7 cellular contexts compared by ENCODE assay signal in the genomic region with DNA sequence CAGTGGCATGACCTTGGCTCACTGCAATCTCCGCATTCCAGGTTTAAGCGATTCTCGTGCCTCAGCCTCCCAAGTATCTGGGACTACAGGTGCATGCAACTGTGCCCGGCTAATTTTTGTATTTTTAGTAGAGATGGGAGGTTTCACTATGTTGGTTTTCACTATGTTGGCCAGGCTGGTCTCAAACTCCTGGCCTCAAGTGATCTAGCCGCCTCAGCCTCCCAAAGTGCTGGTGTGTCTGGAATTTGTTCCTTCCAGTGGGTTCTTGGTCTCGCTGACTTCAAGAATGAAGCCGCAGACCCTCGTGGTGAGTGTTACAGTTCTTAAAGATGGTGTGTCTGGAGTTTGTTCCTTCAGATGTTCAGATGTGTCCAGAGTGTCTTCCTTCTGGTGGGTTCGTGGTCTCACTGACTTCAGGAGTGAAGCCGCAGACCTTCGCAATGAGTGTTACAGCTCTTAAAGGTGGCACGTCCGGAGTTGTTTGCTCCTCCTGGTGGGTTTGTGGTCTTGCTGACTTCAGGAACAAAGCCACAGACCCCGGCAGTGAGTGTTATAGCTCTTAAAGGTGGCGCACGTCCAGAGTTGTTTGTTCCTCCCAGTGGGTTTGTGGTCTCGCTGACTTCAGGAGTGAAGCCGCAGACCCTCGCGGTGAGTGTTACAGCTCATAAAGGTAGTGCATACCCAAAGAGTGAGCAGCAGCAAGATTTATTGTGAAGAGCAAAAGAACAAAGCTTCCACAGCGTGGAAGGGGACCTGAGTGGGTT. TPM values are rescaled to one million over a fixed set of nuclear protein-coding genes. Genes with fewer than 3 reads are reported as not detected.
DNase-seq lines count a peak whose midpoint lies in the region; ATAC-seq lines count a peak whose summit lies in the region.
"Not testable (repeated sequence)": the region's sequence is repeated elsewhere in the genome, so short reads cannot be mapped to it uniquely, and the experiment has no call there.

No MANE protein-coding gene starts in this region.

- DNase-seq in T-cell: peak; percentile 8 to 82 (median 50)
- DNase-seq in activated CD4-positive, alpha-beta T cell treated with anti-CD3 and anti-CD28 coated beads, Interleukin-2, amount 50 U/mL, for 1 hour: peak; percentile 16
- peak; percentile 72 for DNase-seq in activated CD8-positive, alpha-beta memory T cell treated with anti-CD3 and anti-CD28 coated beads, Interleukin-2, amount 50 U/mL, for 48 hours
- DNase-seq in activated T-helper 2 cell treated with anti-CD3 and anti-CD28 coated beads, Interferon-gamma antibody, Interleukin-2, Interleukin-4, amounts not matched to agents 10 μg/mL and 5 μg/mL and 100 μg/mL, durations not matched to agents 14 hours and 24 hours and 36 hours (ENCODE audit: low spot score): peak; percentile 26
- DNase-seq in central memory CD8-positive, alpha-beta T cell (ENCODE audit: low spot score in 2 of 2): peak; percentile 22 to 64
- DNase-seq in stimulated activated CD4-positive, alpha-beta T cell treated with anti-CD3 and anti-CD28 coated beads, Interleukin-15, amount 100 ng/mL, for 48 hours (ENCODE audit: low read depth in 2 of 2): peak; percentile 23 to 24
- DNase-seq in stimulated activated CD8-positive, alpha-beta memory T cell treated with anti-CD3 and anti-CD28 coated beads, Interleukin-4, amount 100 ng/mL, for 24 hours (ENCODE audit: low read depth): peak; percentile 41

- peaks cover 7 to 14% (median 14%) of the 10 kb centered on the region in 3 donors for H3K4me1 Mint-ChIP-seq in T-cell
- H3K4me1 Mint-ChIP-seq in activated T-helper 2 cell treated with anti-CD3 and anti-CD28 coated beads, Interferon-gamma antibody, Interleukin-2, Interleukin-4, amounts not matched to agents 10 μg/mL and 5 μg/mL and 100 μg/mL, durations not matched to agents 14 hours and 24 hours and 36 hours (ENCODE audit: low read depth): peaks cover 13% of the 10 kb centered on the region
- peaks cover 24% of the 10 kb centered on the region for H3K4me1 Mint-ChIP-seq in central memory CD8-positive, alpha-beta T cell

- H3K9me3 Mint-ChIP-seq in T-cell; activated T-helper 2 cell treated with anti-CD3 and anti-CD28 coated beads, Interferon-gamma antibody, Interleukin-2, Interleukin-4, amounts not matched to agents 10 μg/mL and 5 μg/mL and 100 μg/mL, durations not matched to agents 14 hours and 24 hours and 36 hours; central memory CD8-positive, alpha-beta T cell: not testable (repeated sequence)

- CTCF ChIA-PET in T-cell (lab: Charles Lee): interaction anchor here in 1 of 2 donors (0.7 kb wide), 1 partner anchor 105 kb away, joined by 3 read pairs; no protein-coding TSS in a partner anchor

- POLR2A ChIA-PET in T-cell (lab: Charles Lee): interaction anchor here in 1 of 2 donors (0.6 kb wide), 1 partner anchor 35 kb away, joined by 3 read pairs; no protein-coding TSS in a partner anchor

- H3K27me3 Mint-ChIP-seq in T-cell: peaks cover 12 to 39% of the 10 kb centered on the region in 2 donors
- peaks cover 36% of the 10 kb centered on the region for H3K27me3 Mint-ChIP-seq in activated T-helper 2 cell treated with anti-CD3 and anti-CD28 coated beads, Interferon-gamma antibody, Interleukin-2, Interleukin-4, amounts not matched to agents 10 μg/mL and 5 μg/mL and 100 μg/mL, durations not matched to agents 14 hours and 24 hours and 36 hours (ENCODE audit: low read depth)
- not testable (repeated sequence) for H3K27me3 Mint-ChIP-seq in central memory CD8-positive, alpha-beta T cell

- H3K36me3 Mint-ChIP-seq in T-cell; activated T-helper 2 cell treated with anti-CD3 and anti-CD28 coated beads, Interferon-gamma antibody, Interleukin-2, Interleukin-4, amounts not matched to agents 10 μg/mL and 5 μg/mL and 100 μg/mL, durations not matched to agents 14 hours and 24 hours and 36 hours (ENCODE audit: low read depth); central memory CD8-positive, alpha-beta T cell (ENCODE audit: insufficient read depth): not testable (repeated sequence)

- H3K4me3 Mint-ChIP-seq in T-cell: peak overlapping the region in 1 of 3 donors; percentile 27
- not testable (repeated sequence) for H3K4me3 Mint-ChIP-seq in activated T-helper 2 cell treated with anti-CD3 and anti-CD28 coated beads, Interferon-gamma antibody, Interleukin-2, Interleukin-4, amounts not matched to agents 10 μg/mL and 5 μg/mL and 100 μg/mL, durations not matched to agents 14 hours and 24 hours and 36 hours (ENCODE audit: low read depth)
- H3K4me3 Mint-ChIP-seq in central memory CD8-positive, alpha-beta T cell: peak overlapping the region; percentile 52

- peak overlapping the region; percentile 70 to 72 for H3K27ac Mint-ChIP-seq in T-cell
- H3K27ac Mint-ChIP-seq in activated T-helper 2 cell treated with anti-CD3 and anti-CD28 coated beads, Interferon-gamma antibody, Interleukin-2, Interleukin-4, amounts not matched to agents 10 μg/mL and 5 μg/mL and 100 μg/mL, durations not matched to agents 14 hours and 24 hours and 36 hours: not testable (repeated sequence)
- H3K27ac Mint-ChIP-seq in central memory CD8-positive, alpha-beta T cell (ENCODE audit: low read depth): peak overlapping the region; percentile 46

- peak; percentile 37 to 81 (median 70) for ATAC-seq in T-cell (replicated peaks in 1 of 4)
- ATAC-seq in central memory CD8-positive, alpha-beta T cell (replicated peaks; ENCODE audit: extremely low read depth, poor library complexity, severe bottlenecking): peak; percentile 75

- intact Hi-C loops in activated T-helper 2 cell treated with anti-CD3 and anti-CD28 coated beads, Interferon-gamma antibody, Interleukin-2, Interleukin-4, amounts not matched to agents 10 μg/mL and 5 μg/mL and 100 μg/mL, durations not matched to agents 14 hours and 24 hours and 36 hours (cut with micrococcal nuclease): not testable (repeated sequence)

RNA-seq across cellular contexts. Expression of gene NKAP, which starts 12.4 kb away (rescaled TPM):
- 10 to 100 TPM; 12.2 to 16.9 (median 14.2) TPM for total RNA-seq in T-cell
- total RNA-seq in activated T-helper 2 cell treated with anti-CD3 and anti-CD28 coated beads, Interferon-gamma antibody, Interleukin-2, Interleukin-4, amounts not matched to agents 10 μg/mL and 5 μg/mL and 100 μg/mL, durations not matched to agents 14 hours and 24 hours and 36 hours: 9.8 and 10.4 TPM in 2 replicates

Comparison
In these comparisons a context has a peak if more than half of its experiments do, and no peak if none do; other contexts are left out.
1. Peak in every context shown above with its lines: DNase-seq and ATAC-seq.
2. DNase-seq: peak in every context shown above with its lines; median percentile 72 in activated CD8-positive, alpha-beta memory T cell treated with anti-CD3 and anti-CD28 coated beads, Interleukin-2, amount 50 U/mL, for 48 hours; 50 in T-cell; 43 in central memory CD8-positive, alpha-beta T cell; 41 in stimulated activated CD8-positive, alpha-beta memory T cell treated with anti-CD3 and anti-CD28 coated beads, Interleukin-4, amount 100 ng/mL, for 24 hours; 26 in activated T-helper 2 cell treated with anti-CD3 and anti-CD28 coated beads, Interferon-gamma antibody, Interleukin-2, Interleukin-4, amounts not matched to agents 10 μg/mL and 5 μg/mL and 100 μg/mL, durations not matched to agents 14 hours and 24 hours and 36 hours; 24 in stimulated activated CD4-positive, alpha-beta T cell treated with anti-CD3 and anti-CD28 coated beads, Interleukin-15, amount 100 ng/mL, for 48 hours; 16 in activated CD4-positive, alpha-beta T cell treated with anti-CD3 and anti-CD28 coated beads, Interleukin-2, amount 50 U/mL, for 1 hour.